16 cellular contexts compared by ENCODE assay signal in the genomic region with DNA sequence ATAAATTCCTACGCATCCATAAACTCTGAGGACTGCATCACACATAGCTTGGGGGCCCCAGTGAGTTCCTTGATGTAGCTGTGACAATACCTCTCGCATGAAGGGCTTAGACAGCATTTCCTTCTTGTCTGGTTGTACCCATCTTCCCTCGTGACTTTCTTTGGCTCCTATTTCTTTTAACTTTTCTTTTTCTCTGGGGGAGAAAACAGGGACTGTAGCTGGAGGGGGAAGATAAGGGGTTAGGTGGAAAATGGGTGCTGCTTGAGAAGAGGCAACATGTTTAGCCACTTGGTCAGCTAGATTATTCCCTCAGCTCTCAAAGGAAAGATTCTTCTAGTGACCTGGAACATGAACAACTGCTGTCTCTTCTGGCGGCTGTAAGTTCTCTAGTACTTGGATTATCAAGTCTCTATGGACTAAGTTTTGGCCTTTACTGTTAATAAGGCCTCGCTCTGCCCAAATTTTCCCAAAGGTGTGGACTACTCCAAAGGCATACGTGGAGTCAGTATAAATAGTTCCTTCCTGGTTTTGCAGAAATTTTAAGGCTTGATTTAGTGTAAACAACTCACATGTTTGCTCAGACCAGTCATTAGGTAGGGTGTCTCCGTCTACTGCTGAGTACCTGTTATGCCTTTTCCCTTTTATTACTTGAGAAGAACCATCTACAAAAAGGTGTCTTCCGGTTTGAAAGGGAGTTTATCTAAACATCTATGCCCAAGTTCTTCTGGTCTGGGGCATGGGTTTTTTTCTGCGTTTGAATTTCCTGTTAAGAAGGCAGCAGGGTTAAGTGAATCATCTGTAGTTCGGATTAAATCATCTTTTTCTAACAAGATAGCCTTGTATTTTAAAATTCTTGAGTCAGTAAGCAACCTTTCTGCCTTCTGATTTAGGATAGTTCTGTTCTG. TPM values are rescaled to one million over a fixed set of nuclear protein-coding genes. Genes with fewer than 3 reads are reported as not detected.
DNase-seq lines count a peak whose midpoint lies in the region; ATAC-seq and TF ChIP-seq lines count a peak whose summit lies in the region.
"Had no signal": no experiment of that assay in that cellular context is flagged by ENCODE, and none has a peak within 500 bp of the region (broad histone marks: within the 10 kb centered on the region; RNA-seq: fewer than 3 reads in every experiment).

No MANE protein-coding gene starts in this region.

- H4K20me1 ChIP-seq in smooth muscle cell (ENCODE audit: low read depth) = no peaks in the 10 kb centered on the region

- H3K4me1 Mint-ChIP-seq in activated CD8-positive, alpha-beta memory T cell treated with anti-CD3 and anti-CD28 coated beads, Interleukin-2, amount 10 ng/mL, durations not matched to agents 7 days and 5 days = peaks cover 13% of the 10 kb centered on the region
- H3K4me1 Mint-ChIP-seq in T-helper 17 cell (peaks cover 19% of the 10 kb centered on the region), chondrocyte (ENCODE audit: low read depth) (peaks cover 23% of the 10 kb centered on the region)
- H3K4me1 Mint-ChIP-seq: memory B cell, neural crest cell had no signal

- no peaks in the 10 kb centered on the region for H3F3A ChIP-seq in smooth muscle cell (ENCODE audit: low read depth)

- H4K91ac ChIP-seq in trophoblast cell (ENCODE audit: low read depth, low read length) = no peak overlapping the region

- H3K9me3 ChIP-seq in T-helper 17 cell (ENCODE audit: control insufficient read depth, low read length, poor library complexity, severe bottlenecking) = no peaks in the 10 kb centered on the region
- H3K9me3 ChIP-seq in trophoblast cell (ENCODE audit: insufficient read depth, low read depth, low read length) = no peaks in the 10 kb centered on the region
- H3K9me3 ChIP-seq in smooth muscle cell (replicated peaks; ENCODE audit: low read depth) = no peaks in the 10 kb centered on the region

- peaks cover 11% of the 10 kb centered on the region for H3K79me1 ChIP-seq in trophoblast cell (ENCODE audit: low read length)

- H2BK120ac ChIP-seq in trophoblast cell (ENCODE audit: insufficient read depth, low read length, poor library complexity) = no peak overlapping the region

- no peaks in the 10 kb centered on the region for H3K79me2 ChIP-seq in trophoblast cell (ENCODE audit: control insufficient read depth, insufficient read depth, low read length, poor library complexity)
- no peaks in the 10 kb centered on the region for H3K79me2 ChIP-seq in smooth muscle cell (ENCODE audit: low read depth)

- no peak overlapping the region for H3K4me3 ChIP-seq in trophoblast cell (ENCODE audit: low read depth, low read length)
- H3K4me3 ChIP-seq in smooth muscle cell = no peak overlapping the region

- no peak overlapping the region for H3K23ac ChIP-seq in trophoblast cell (ENCODE audit: low read length)

- no peak overlapping the region for H3K18ac ChIP-seq in trophoblast cell (ENCODE audit: low read length)

- no peak overlapping the region for H3K4me3 Mint-ChIP-seq in activated CD8-positive, alpha-beta memory T cell treated with anti-CD3 and anti-CD28 coated beads, Interleukin-2, amount 10 ng/mL, durations not matched to agents 7 days and 5 days
- H3K4me3 Mint-ChIP-seq in T-helper 17 cell (peak overlapping the region; percentile 19), chondrocyte (ENCODE audit: unreplicated experiment) (no peak overlapping the region)
- H3K4me3 Mint-ChIP-seq: memory B cell, neural crest cell had no signal

- peaks cover 10% of the 10 kb centered on the region for H3K27me3 Mint-ChIP-seq in activated CD8-positive, alpha-beta memory T cell treated with anti-CD3 and anti-CD28 coated beads, Interleukin-2, amount 10 ng/mL, durations not matched to agents 7 days and 5 days
- H3K27me3 Mint-ChIP-seq in T-helper 17 cell = peaks cover 21% of the 10 kb centered on the region
- H3K27me3 Mint-ChIP-seq in chondrocyte (ENCODE audit: low read depth) = no peaks in the 10 kb centered on the region

- CTCF ChIA-PET in activated CD8-positive, alpha-beta memory T cell treated with anti-CD3 and anti-CD28 coated beads, Interleukin-2, amount 10 ng/mL, durations not matched to agents 7 days and 5 days (lab: Charles Lee) = interaction anchor here (0.9 kb wide), 1 partner anchor 84 kb away, joined by 3 read pairs; no protein-coding TSS in a partner anchor

- H4K8ac ChIP-seq in trophoblast cell (ENCODE audit: low read depth, low read length) = no peak overlapping the region

- H3K14ac ChIP-seq in trophoblast cell (ENCODE audit: low read length) = no peak overlapping the region

- no peak overlapping the region for H2BK5ac ChIP-seq in trophoblast cell (ENCODE audit: low read depth, low read length, poor library complexity)

- no peaks in the 10 kb centered on the region for H3K36me3 ChIP-seq in trophoblast cell (ENCODE audit: control insufficient read depth in 1 of 2, insufficient read depth in 2 of 2, low read length in 2 of 2)
- no peaks in the 10 kb centered on the region for H3K36me3 ChIP-seq in smooth muscle cell (ENCODE audit: low read depth)
- H3K36me3 ChIP-seq: WERI-Rb-1 had no signal

- peak overlapping the region; percentile 12 for H3K27ac ChIP-seq in trophoblast cell (ENCODE audit: low read depth, low read length)
- H3K27ac ChIP-seq in smooth muscle cell (ENCODE audit: low read depth) = no peak overlapping the region
- H3K27ac ChIP-seq: KMS-11, WERI-Rb-1 had no signal

- no peak overlapping the region for H2AK5ac ChIP-seq in trophoblast cell (ENCODE audit: low read length)

- no peak overlapping the region for H3K4ac ChIP-seq in trophoblast cell (ENCODE audit: low read depth, low read length)

- H2BK12ac ChIP-seq in trophoblast cell (ENCODE audit: low read length) = no peak overlapping the region

- H3K4me1 ChIP-seq in trophoblast cell (ENCODE audit: control insufficient read depth in 1 of 2, insufficient read depth in 2 of 2, low read length in 2 of 2) (peaks cover 3% of the 10 kb centered on the region in 2 experiments), smooth muscle cell (ENCODE audit: low read depth) (no peaks in the 10 kb centered on the region)

- no peak overlapping the region for H3K9ac ChIP-seq in trophoblast cell (ENCODE audit: low read length)
- H3K9ac ChIP-seq in smooth muscle cell (ENCODE audit: low read depth) = no peak overlapping the region
- H3K9ac ChIP-seq: KMS-11 had no signal

- WGBS in trophoblast cell (ENCODE audit: extremely low coverage, insufficient coverage, insufficient read length) = no CpG with 5 or more reads among the region's 10 CpGs
- 70% methylated on average over 10 of the region's 10 CpGs for WGBS in smooth muscle cell (ENCODE audit: low lambda C conversion rate)

- H3K27ac Mint-ChIP-seq in activated CD8-positive, alpha-beta memory T cell treated with anti-CD3 and anti-CD28 coated beads, Interleukin-2, amount 10 ng/mL, durations not matched to agents 7 days and 5 days = peak overlapping the region; percentile 28
- H3K27ac Mint-ChIP-seq in T-helper 17 cell (peak overlapping the region; percentile 47), chondrocyte (ENCODE audit: unreplicated experiment) (peak overlapping the region; percentile 7)
- H3K27ac Mint-ChIP-seq: memory B cell had no signal

- DNase-seq in activated CD8-positive, alpha-beta memory T cell treated with anti-CD3 and anti-CD28 coated beads, Interleukin-2, amount 10 ng/mL, durations not matched to agents 7 days and 5 days = no peak
- no peak for DNase-seq in activated CD8-positive, alpha-beta memory T cell treated with anti-CD3 and anti-CD28 coated beads, Interleukin-2, amount 50 U/mL, for 4 hours
- DNase-seq in T-helper 17 cell (no peak), chondrocyte (ENCODE audit: low spot score) (no peak), trophoblast cell (no peak), DMS79 (lab: John Stamatoyannopoulos, UW) (no peak), smooth muscle cell (lab: John Stamatoyannopoulos, UW; ENCODE audit: unreplicated experiment) (no peak), SIG-M5 treated with dmso at 0.1 percent for 504 hours (lab: John Stamatoyannopoulos, UW; ENCODE audit: unreplicated experiment) (no peak)
- DNase-seq: head of caudate nucleus, islet precursor cell, NCI-H1105 treated with DMSO at 0.1 percent for 48 hours, NCI-H82, WERI-Rb-1 had no signal

- TF ChIP-seq CTCF in chondrocyte (IDR thresholded peaks at IDR 0.05) (no peak), smooth muscle cell (IDR thresholded peaks at IDR 0.05; ENCODE audit: borderline replicate concordance, insufficient read depth, poor library complexity, severe bottlenecking) (no peak)

- no peak overlapping the region for H3K4me2 ChIP-seq in trophoblast cell (ENCODE audit: low read length)
- H3K4me2 ChIP-seq in smooth muscle cell = no peak overlapping the region
- H3K4me2 ChIP-seq: KMS-11 had no signal

- H3K27me3 ChIP-seq in trophoblast cell (ENCODE audit: insufficient read depth, low read length) (no peaks in the 10 kb centered on the region), smooth muscle cell (ENCODE audit: low read depth) (no peaks in the 10 kb centered on the region)

- ATAC-seq in activated CD8-positive, alpha-beta memory T cell treated with anti-CD3 and anti-CD28 coated beads, Interleukin-2, amount 10 ng/mL, durations not matched to agents 7 days and 5 days = no peak
- peak; percentile 61 for ATAC-seq in T-helper 17 cell

- H2AFZ ChIP-seq in trophoblast cell (ENCODE audit: insufficient read depth, low read length, poor library complexity) (no peak overlapping the region), smooth muscle cell (ENCODE audit: low read depth) (no peak overlapping the region)

- no peaks in the 10 kb centered on the region for H3K9me3 Mint-ChIP-seq in activated CD8-positive, alpha-beta memory T cell treated with anti-CD3 and anti-CD28 coated beads, Interleukin-2, amount 10 ng/mL, durations not matched to agents 7 days and 5 days (ENCODE audit: low read depth)
- H3K9me3 Mint-ChIP-seq in chondrocyte (ENCODE audit: low read depth) = no peaks in the 10 kb centered on the region
- H3K9me3 Mint-ChIP-seq: memory B cell, neural crest cell had no signal

- H4K12ac ChIP-seq in trophoblast cell (ENCODE audit: low read depth, low read length) = no peak overlapping the region

- no peaks in the 10 kb centered on the region for H3K36me3 Mint-ChIP-seq in activated CD8-positive, alpha-beta memory T cell treated with anti-CD3 and anti-CD28 coated beads, Interleukin-2, amount 10 ng/mL, durations not matched to agents 7 days and 5 days
- H3K36me3 Mint-ChIP-seq in T-helper 17 cell (ENCODE audit: low read depth) = no peaks in the 10 kb centered on the region
- H3K36me3 Mint-ChIP-seq in chondrocyte (ENCODE audit: low read depth) = peaks cover 10% of the 10 kb centered on the region

RNA-seq across cellular contexts. Expression of gene ATG7, which starts 21.0 kb away (rescaled TPM):
- total RNA-seq in activated CD8-positive, alpha-beta memory T cell treated with anti-CD3 and anti-CD28 coated beads, Interleukin-2, amount 10 ng/mL, durations not matched to agents 7 days and 5 days = 10 to 100 TPM; 28.3 to 38.2 TPM
- total RNA-seq in T-helper 17 cell = 10 to 100 TPM; 34.0 to 36.9 TPM
- 27.4 to 34.3 TPM (median 29.0 TPM) in 3 replicates for total RNA-seq in chondrocyte
- 23.3 and 24.0 TPM in 2 replicates for polyA plus RNA-seq in trophoblast cell (2013)
- 27.2 and 40.3 TPM in 2 replicates for total RNA-seq in smooth muscle cell
- 19.4 and 27.4 TPM in 2 replicates for polyA plus RNA-seq in smooth muscle cell
